ENCODE assay signal across 1 cellular context in genomic region chr22:44952863-44953790, GRCh38.
TF ChIP-seq lines count a peak whose summit lies in the region.

No MANE protein-coding gene starts in this region.

TF ChIP-seq in H1, 55 proteins besides CTCF, POLR2A, EP300 and RAD21:
- TF ChIP-seq CTBP2 (IDR thresholded peaks at IDR 0.05; ENCODE audit: borderline replicate concordance, insufficient read depth, insufficient read length, low read length) (no peak), POU5F1 (IDR thresholded peaks at IDR 0.05; ENCODE audit: low read depth, low read length) (no peak), MAFK (IDR thresholded peaks at IDR 0.05; ENCODE audit: low read depth, low read length) (no peak), ATF3 (IDR thresholded peaks at IDR 0.05; ENCODE audit: insufficient read depth, low read depth, low read length) (no peak), E2F6 (IDR thresholded peaks at IDR 0.05) (no peak), ZNF274 (IDR thresholded peaks at IDR 0.05; ENCODE audit: borderline replicate concordance, extremely low read depth, low read length) (no peak), TAF7 (optimal IDR thresholded peaks at IDR 0.05; ENCODE audit: borderline replicate concordance, low read depth, low read length) (no peak), SUZ12 (IDR thresholded peaks at IDR 0.05; ENCODE audit: low read length) (no peak), SIX5 (IDR thresholded peaks at IDR 0.05; ENCODE audit: low read depth, low read length) (no peak), RNF2 (IDR thresholded peaks at IDR 0.05; ENCODE audit: borderline replicate concordance, low read depth, low read length, missing control alignments, poor library complexity, severe bottlenecking) (no peak), YY1 (IDR thresholded peaks at IDR 0.05; ENCODE audit: low read depth, low read length) (no peak), SP2 (IDR thresholded peaks at IDR 0.05; ENCODE audit: low read length) (no peak), MAX (IDR thresholded peaks at IDR 0.05) (no peak), USF2 (IDR thresholded peaks at IDR 0.05; ENCODE audit: low read length) (no peak), CHD1 (IDR thresholded peaks at IDR 0.05; ENCODE audit: low read depth, low read length) (no peak), GTF2F1 (IDR thresholded peaks at IDR 0.05; ENCODE audit: borderline replicate concordance, low read depth, low read length) (no peak), ATF2 (IDR thresholded peaks at IDR 0.05; ENCODE audit: low read length) (no peak), SIRT6 (IDR thresholded peaks at IDR 0.05; ENCODE audit: low read length) (no peak)
